ENCODE assay signal across 1 cellular context in the genomic region with DNA sequence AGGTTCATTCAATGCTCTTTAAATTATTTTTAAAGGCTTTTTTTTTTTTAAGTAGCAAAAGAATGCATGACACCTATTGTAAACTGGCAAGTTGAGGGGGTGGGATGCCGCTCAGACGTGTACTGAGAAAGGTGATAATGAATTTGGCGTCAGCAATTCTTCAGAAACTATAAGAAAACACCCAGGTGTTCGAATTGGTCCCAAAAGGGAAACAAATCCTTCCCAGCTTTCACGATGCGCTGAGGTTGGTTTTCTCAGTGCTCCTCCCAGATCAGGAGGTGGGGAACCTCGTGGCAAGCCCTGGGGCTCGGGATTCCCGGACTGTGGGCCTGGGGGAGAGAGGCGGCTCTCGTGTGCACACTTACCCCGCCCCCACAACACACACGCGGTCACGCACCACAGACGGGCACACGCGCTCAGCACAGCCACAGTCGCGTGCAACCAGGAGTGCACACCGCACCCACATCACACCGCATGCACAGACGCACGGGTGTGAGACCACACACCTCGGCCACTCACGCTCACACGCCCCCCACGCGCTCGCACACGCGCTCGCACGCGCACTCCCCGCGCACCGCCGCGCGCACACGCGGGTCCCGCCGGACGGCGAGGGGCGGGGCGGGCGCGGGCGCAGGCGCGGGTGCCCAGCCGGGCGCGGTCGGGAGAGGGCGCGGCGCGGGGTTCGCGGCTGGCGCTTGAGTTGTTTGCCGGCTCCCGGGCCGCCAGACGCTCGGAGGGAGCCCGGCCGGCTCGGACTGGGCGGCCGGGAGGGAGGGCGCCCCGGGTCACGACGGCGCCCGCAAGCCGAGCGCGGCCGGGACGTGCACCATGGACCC.
A peak's percentile ranks its signal among the peaks of the same experiment; 100 is the strongest.
TF ChIP-seq lines count a peak whose summit lies in the region.

A gene with protein sequence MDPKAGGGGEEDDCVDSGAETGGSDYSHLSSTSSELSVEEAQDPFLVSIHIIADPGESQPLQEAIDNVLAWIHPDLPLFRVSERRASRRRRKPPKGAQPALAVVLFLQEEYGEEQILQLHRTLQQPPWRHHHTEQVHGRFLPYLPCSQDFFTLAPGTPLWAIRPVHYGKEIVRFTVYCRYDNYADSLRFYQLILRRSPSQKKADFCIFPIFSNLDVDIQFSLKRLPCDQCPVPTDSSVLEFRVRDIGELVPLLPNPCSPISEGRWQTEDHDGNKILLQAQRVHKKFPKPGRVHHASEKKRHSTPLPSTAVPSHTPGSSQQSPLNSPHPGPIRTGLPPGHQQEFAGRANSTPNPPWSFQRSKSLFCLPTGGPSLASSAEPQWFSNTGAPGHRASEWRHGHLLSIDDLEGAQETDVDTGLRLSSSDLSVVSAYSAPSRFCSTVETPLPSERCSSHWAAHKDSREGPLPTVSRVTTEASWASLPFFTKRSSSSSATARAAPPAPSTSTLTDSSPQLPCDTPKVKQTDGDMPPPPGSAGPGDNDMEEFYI (plus strand): TSS at position 725 of the 836 bp plus-strand sequence. CDS start 104 bp downstream, at position 829.

TF ChIP-seq in WTC11, 78 proteins besides CTCF, POLR2A, EP300 and RAD21 (continued from another document and continues in another):
- TF ChIP-seq, protein P1, sequence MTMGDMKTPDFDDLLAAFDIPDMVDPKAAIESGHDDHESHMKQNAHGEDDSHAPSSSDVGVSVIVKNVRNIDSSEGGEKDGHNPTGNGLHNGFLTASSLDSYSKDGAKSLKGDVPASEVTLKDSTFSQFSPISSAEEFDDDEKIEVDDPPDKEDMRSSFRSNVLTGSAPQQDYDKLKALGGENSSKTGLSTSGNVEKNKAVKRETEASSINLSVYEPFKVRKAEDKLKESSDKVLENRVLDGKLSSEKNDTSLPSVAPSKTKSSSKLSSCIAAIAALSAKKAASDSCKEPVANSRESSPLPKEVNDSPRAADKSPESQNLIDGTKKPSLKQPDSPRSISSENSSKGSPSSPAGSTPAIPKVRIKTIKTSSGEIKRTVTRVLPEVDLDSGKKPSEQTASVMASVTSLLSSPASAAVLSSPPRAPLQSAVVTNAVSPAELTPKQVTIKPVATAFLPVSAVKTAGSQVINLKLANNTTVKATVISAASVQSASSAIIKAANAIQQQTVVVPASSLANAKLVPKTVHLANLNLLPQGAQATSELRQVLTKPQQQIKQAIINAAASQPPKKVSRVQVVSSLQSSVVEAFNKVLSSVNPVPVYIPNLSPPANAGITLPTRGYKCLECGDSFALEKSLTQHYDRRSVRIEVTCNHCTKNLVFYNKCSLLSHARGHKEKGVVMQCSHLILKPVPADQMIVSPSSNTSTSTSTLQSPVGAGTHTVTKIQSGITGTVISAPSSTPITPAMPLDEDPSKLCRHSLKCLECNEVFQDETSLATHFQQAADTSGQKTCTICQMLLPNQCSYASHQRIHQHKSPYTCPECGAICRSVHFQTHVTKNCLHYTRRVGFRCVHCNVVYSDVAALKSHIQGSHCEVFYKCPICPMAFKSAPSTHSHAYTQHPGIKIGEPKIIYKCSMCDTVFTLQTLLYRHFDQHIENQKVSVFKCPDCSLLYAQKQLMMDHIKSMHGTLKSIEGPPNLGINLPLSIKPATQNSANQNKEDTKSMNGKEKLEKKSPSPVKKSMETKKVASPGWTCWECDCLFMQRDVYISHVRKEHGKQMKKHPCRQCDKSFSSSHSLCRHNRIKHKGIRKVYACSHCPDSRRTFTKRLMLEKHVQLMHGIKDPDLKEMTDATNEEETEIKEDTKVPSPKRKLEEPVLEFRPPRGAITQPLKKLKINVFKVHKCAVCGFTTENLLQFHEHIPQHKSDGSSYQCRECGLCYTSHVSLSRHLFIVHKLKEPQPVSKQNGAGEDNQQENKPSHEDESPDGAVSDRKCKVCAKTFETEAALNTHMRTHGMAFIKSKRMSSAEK (CRISPR knock-in tag; IDR thresholded peaks at IDR 0.05; ENCODE audit: borderline replicate concordance) = no peak
- peak; percentile 67; the same call in 1 of the 2 replicates for TF ChIP-seq TEAD1 (CRISPR knock-in tag; IDR thresholded peaks at IDR 0.05)
- TF ChIP-seq ATF1 (CRISPR knock-in tag; IDR thresholded peaks at IDR 0.05) = no peak
- no peak for TF ChIP-seq EMX1 (CRISPR knock-in tag; IDR thresholded peaks at IDR 0.05)
- no peak for TF ChIP-seq NR3C1 (CRISPR knock-in tag; conservative IDR thresholded peaks at IDR 0.05; ENCODE audit: low read depth)
- TF ChIP-seq CBFB (CRISPR knock-in tag; IDR thresholded peaks at IDR 0.05; ENCODE audit: low read depth) = peak; percentile 59; the same call in 1 of the 2 replicates
- TF ChIP-seq ZNF423 (CRISPR knock-in tag; IDR thresholded peaks at IDR 0.05) = no peak
- TF ChIP-seq, protein P2, sequence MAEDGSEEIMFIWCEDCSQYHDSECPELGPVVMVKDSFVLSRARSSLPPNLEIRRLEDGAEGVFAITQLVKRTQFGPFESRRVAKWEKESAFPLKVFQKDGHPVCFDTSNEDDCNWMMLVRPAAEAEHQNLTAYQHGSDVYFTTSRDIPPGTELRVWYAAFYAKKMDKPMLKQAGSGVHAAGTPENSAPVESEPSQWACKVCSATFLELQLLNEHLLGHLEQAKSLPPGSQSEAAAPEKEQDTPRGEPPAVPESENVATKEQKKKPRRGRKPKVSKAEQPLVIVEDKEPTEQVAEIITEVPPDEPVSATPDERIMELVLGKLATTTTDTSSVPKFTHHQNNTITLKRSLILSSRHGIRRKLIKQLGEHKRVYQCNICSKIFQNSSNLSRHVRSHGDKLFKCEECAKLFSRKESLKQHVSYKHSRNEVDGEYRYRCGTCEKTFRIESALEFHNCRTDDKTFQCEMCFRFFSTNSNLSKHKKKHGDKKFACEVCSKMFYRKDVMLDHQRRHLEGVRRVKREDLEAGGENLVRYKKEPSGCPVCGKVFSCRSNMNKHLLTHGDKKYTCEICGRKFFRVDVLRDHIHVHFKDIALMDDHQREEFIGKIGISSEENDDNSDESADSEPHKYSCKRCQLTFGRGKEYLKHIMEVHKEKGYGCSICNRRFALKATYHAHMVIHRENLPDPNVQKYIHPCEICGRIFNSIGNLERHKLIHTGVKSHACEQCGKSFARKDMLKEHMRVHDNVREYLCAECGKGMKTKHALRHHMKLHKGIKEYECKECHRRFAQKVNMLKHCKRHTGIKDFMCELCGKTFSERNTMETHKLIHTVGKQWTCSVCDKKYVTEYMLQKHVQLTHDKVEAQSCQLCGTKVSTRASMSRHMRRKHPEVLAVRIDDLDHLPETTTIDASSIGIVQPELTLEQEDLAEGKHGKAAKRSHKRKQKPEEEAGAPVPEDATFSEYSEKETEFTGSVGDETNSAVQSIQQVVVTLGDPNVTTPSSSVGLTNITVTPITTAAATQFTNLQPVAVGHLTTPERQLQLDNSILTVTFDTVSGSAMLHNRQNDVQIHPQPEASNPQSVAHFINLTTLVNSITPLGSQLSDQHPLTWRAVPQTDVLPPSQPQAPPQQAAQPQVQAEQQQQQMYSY (CRISPR knock-in tag; IDR thresholded peaks at IDR 0.05) = peak; percentile 40; the same call in 1 of the 2 replicates
- no peak for TF ChIP-seq ZNF671 (CRISPR knock-in tag; IDR thresholded peaks at IDR 0.05)
- TF ChIP-seq, protein P3, sequence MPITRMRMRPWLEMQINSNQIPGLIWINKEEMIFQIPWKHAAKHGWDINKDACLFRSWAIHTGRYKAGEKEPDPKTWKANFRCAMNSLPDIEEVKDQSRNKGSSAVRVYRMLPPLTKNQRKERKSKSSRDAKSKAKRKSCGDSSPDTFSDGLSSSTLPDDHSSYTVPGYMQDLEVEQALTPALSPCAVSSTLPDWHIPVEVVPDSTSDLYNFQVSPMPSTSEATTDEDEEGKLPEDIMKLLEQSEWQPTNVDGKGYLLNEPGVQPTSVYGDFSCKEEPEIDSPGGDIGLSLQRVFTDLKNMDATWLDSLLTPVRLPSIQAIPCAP (CRISPR knock-in tag; IDR thresholded peaks at IDR 0.05) = 0 out of 2 replicates have a peak, but pooled peaks have one; percentile 35
- TF ChIP-seq NR1H2 (CRISPR knock-in tag; IDR thresholded peaks at IDR 0.05) = no peak
- no peak for TF ChIP-seq TEAD4 (CRISPR knock-in tag; IDR thresholded peaks at IDR 0.05)
- TF ChIP-seq, protein P4, sequence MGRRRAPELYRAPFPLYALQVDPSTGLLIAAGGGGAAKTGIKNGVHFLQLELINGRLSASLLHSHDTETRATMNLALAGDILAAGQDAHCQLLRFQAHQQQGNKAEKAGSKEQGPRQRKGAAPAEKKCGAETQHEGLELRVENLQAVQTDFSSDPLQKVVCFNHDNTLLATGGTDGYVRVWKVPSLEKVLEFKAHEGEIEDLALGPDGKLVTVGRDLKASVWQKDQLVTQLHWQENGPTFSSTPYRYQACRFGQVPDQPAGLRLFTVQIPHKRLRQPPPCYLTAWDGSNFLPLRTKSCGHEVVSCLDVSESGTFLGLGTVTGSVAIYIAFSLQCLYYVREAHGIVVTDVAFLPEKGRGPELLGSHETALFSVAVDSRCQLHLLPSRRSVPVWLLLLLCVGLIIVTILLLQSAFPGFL (CRISPR knock-in tag; IDR thresholded peaks at IDR 0.05; ENCODE audit: borderline replicate concordance) = no peak
- TF ChIP-seq, protein P5, sequence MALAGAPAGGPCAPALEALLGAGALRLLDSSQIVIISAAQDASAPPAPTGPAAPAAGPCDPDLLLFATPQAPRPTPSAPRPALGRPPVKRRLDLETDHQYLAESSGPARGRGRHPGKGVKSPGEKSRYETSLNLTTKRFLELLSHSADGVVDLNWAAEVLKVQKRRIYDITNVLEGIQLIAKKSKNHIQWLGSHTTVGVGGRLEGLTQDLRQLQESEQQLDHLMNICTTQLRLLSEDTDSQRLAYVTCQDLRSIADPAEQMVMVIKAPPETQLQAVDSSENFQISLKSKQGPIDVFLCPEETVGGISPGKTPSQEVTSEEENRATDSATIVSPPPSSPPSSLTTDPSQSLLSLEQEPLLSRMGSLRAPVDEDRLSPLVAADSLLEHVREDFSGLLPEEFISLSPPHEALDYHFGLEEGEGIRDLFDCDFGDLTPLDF (CRISPR knock-in tag; IDR thresholded peaks at IDR 0.05) = no peak
- TF ChIP-seq TP53 (CRISPR knock-in tag; IDR thresholded peaks at IDR 0.05) = no peak
- TF ChIP-seq, protein P6, sequence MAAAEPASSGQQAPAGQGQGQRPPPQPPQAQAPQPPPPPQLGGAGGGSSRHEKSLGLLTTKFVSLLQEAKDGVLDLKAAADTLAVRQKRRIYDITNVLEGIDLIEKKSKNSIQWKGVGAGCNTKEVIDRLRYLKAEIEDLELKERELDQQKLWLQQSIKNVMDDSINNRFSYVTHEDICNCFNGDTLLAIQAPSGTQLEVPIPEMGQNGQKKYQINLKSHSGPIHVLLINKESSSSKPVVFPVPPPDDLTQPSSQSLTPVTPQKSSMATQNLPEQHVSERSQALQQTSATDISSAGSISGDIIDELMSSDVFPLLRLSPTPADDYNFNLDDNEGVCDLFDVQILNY (CRISPR knock-in tag; IDR thresholded peaks at IDR 0.05) = no peak
- TF ChIP-seq, protein P7, sequence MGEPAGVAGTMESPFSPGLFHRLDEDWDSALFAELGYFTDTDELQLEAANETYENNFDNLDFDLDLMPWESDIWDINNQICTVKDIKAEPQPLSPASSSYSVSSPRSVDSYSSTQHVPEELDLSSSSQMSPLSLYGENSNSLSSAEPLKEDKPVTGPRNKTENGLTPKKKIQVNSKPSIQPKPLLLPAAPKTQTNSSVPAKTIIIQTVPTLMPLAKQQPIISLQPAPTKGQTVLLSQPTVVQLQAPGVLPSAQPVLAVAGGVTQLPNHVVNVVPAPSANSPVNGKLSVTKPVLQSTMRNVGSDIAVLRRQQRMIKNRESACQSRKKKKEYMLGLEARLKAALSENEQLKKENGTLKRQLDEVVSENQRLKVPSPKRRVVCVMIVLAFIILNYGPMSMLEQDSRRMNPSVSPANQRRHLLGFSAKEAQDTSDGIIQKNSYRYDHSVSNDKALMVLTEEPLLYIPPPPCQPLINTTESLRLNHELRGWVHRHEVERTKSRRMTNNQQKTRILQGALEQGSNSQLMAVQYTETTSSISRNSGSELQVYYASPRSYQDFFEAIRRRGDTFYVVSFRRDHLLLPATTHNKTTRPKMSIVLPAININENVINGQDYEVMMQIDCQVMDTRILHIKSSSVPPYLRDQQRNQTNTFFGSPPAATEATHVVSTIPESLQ (CRISPR knock-in tag; IDR thresholded peaks at IDR 0.05) = no peak
- TF ChIP-seq KAT7 (CRISPR knock-in tag; IDR thresholded peaks at IDR 0.05; ENCODE audit: borderline replicate concordance) = no peak
- TF ChIP-seq, protein P8, sequence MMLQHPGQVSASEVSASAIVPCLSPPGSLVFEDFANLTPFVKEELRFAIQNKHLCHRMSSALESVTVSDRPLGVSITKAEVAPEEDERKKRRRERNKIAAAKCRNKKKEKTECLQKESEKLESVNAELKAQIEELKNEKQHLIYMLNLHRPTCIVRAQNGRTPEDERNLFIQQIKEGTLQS (CRISPR knock-in tag; conservative IDR thresholded peaks at IDR 0.05) = no peak
- no peak for TF ChIP-seq PRRX2 (CRISPR knock-in tag; IDR thresholded peaks at IDR 0.05)
- TF ChIP-seq, protein P9, sequence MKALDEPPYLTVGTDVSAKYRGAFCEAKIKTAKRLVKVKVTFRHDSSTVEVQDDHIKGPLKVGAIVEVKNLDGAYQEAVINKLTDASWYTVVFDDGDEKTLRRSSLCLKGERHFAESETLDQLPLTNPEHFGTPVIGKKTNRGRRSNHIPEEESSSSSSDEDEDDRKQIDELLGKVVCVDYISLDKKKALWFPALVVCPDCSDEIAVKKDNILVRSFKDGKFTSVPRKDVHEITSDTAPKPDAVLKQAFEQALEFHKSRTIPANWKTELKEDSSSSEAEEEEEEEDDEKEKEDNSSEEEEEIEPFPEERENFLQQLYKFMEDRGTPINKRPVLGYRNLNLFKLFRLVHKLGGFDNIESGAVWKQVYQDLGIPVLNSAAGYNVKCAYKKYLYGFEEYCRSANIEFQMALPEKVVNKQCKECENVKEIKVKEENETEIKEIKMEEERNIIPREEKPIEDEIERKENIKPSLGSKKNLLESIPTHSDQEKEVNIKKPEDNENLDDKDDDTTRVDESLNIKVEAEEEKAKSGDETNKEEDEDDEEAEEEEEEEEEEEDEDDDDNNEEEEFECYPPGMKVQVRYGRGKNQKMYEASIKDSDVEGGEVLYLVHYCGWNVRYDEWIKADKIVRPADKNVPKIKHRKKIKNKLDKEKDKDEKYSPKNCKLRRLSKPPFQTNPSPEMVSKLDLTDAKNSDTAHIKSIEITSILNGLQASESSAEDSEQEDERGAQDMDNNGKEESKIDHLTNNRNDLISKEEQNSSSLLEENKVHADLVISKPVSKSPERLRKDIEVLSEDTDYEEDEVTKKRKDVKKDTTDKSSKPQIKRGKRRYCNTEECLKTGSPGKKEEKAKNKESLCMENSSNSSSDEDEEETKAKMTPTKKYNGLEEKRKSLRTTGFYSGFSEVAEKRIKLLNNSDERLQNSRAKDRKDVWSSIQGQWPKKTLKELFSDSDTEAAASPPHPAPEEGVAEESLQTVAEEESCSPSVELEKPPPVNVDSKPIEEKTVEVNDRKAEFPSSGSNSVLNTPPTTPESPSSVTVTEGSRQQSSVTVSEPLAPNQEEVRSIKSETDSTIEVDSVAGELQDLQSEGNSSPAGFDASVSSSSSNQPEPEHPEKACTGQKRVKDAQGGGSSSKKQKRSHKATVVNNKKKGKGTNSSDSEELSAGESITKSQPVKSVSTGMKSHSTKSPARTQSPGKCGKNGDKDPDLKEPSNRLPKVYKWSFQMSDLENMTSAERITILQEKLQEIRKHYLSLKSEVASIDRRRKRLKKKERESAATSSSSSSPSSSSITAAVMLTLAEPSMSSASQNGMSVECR (CRISPR knock-in tag; IDR thresholded peaks at IDR 0.05; ENCODE audit: borderline replicate concordance) = no peak
- 0 out of 2 replicates have a peak, but pooled peaks have one; percentile 72 for TF ChIP-seq ZNF138 (CRISPR knock-in tag; conservative IDR thresholded peaks at IDR 0.05)
- no peak for TF ChIP-seq FOXJ3 (CRISPR knock-in tag; IDR thresholded peaks at IDR 0.05; ENCODE audit: borderline replicate concordance)
- TF ChIP-seq, protein P10, sequence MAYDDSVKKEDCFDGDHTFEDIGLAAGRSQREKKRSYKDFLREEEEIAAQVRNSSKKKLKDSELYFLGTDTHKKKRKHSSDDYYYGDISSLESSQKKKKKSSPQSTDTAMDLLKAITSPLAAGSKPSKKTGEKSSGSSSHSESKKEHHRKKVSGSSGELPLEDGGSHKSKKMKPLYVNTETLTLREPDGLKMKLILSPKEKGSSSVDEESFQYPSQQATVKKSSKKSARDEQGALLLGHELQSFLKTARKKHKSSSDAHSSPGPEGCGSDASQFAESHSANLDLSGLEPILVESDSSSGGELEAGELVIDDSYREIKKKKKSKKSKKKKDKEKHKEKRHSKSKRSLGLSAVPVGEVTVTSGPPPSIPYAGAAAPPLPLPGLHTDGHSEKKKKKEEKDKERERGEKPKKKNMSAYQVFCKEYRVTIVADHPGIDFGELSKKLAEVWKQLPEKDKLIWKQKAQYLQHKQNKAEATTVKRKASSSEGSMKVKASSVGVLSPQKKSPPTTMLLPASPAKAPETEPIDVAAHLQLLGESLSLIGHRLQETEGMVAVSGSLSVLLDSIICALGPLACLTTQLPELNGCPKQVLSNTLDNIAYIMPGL (CRISPR knock-in tag; IDR thresholded peaks at IDR 0.05) = no peak
